In genomic region chr3:173719585-173719984, GRCh38 we compare ENCODE assay signal across 17 cellular contexts.
"Had no signal": no experiment of that assay in that cellular context is flagged by ENCODE, and none has a peak within 500 bp of the region (broad histone marks: within the 10 kb centered on the region; RNA-seq: fewer than 3 reads in every experiment).

No MANE protein-coding gene starts in this region.

- DNase-seq: Karpas-422, KG1, MM.1S, NCI-H1092 treated with DMSO at 0.1 percent for 48 hours, NCI-H1436, NCI-H1694, NCI-H187 treated with DMSO at 0.1 percent for 48 hours, NCI-H2029 treated with DMSO at 0.1 percent for 48 hours, NCI-H2171 treated with DMSO at 0.1 percent for 48 hours, NCI-H2227 treated with DMSO at 0.1 percent for 48 hours, NCI-H524, NCI-H526 treated with DMSO at 0.1 percent for 48 hours, NCI-H774, SHP77 had no signal

- H3K27ac ChIP-seq: RWPE1 had no signal

- ATAC-seq: Panc1, SK-N-SH treated with all-trans-retinoic acid at 6 μM for 48 hours had no signal
